Comparison of ENCODE assay signal across 2 cellular contexts in the genomic region with DNA sequence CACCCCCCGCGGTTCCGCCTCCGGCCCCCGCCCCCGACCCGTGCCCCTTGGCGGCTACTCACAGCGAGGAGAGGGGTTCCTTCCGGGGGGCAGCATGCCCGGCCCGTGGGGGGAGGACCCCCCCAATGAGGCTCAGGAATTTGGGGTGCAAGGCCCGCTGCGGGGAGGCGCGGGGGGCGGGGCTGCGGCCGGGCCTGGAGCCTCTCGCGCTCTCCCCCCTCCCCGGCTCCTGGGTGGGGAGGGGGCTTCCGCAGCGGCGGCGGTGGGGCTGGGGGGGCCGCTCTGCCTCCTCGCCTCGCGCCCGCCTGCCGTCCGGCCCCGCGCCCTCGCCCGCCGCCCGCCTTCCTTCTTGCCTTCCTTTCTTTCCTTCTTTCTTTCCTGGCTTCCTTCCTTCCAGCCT.
TF ChIP-seq lines count a peak whose summit lies in the region.

No MANE protein-coding gene starts in this region.

TF ChIP-seq in SK-N-SH, 30 proteins besides CTCF, POLR2A, EP300 and RAD21:
- TF ChIP-seq, protein P1, sequence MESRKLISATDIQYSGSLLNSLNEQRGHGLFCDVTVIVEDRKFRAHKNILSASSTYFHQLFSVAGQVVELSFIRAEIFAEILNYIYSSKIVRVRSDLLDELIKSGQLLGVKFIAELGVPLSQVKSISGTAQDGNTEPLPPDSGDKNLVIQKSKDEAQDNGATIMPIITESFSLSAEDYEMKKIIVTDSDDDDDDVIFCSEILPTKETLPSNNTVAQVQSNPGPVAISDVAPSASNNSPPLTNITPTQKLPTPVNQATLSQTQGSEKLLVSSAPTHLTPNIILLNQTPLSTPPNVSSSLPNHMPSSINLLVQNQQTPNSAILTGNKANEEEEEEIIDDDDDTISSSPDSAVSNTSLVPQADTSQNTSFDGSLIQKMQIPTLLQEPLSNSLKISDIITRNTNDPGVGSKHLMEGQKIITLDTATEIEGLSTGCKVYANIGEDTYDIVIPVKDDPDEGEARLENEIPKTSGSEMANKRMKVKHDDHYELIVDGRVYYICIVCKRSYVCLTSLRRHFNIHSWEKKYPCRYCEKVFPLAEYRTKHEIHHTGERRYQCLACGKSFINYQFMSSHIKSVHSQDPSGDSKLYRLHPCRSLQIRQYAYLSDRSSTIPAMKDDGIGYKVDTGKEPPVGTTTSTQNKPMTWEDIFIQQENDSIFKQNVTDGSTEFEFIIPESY (IDR thresholded peaks at IDR 0.05; ENCODE audit: borderline replicate concordance, low read depth), result no peak
- TF ChIP-seq ELF1 (IDR thresholded peaks at IDR 0.05) (no peak), MXI1 (IDR thresholded peaks at IDR 0.05; ENCODE audit: low read depth, low read length) (no peak), FOXM1 (IDR thresholded peaks at IDR 0.05; ENCODE audit: low read depth) (no peak), TAF1 (IDR thresholded peaks at IDR 0.05; ENCODE audit: borderline replicate concordance, low read depth, low read length) (no peak), NRF1 (IDR thresholded peaks at IDR 0.05; ENCODE audit: low read depth, low read length) (no peak)

TF ChIP-seq in SK-N-SH treated with all-trans-retinoic acid at 6 μM for 48 hours, 23 proteins besides CTCF, POLR2A, EP300 and RAD21 (continued from another document):
- TF ChIP-seq, protein P2, sequence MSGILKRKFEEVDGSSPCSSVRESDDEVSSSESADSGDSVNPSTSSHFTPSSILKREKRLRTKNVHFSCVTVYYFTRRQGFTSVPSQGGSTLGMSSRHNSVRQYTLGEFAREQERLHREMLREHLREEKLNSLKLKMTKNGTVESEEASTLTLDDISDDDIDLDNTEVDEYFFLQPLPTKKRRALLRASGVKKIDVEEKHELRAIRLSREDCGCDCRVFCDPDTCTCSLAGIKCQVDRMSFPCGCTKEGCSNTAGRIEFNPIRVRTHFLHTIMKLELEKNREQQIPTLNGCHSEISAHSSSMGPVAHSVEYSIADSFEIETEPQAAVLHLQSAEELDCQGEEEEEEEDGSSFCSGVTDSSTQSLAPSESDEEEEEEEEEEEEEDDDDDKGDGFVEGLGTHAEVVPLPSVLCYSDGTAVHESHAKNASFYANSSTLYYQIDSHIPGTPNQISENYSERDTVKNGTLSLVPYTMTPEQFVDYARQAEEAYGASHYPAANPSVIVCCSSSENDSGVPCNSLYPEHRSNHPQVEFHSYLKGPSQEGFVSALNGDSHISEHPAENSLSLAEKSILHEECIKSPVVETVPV (CRISPR knock-in tag; IDR thresholded peaks at IDR 0.05), result no peak
- TF ChIP-seq ZFP30 (CRISPR knock-in tag; IDR thresholded peaks at IDR 0.05), result no peak
- TF ChIP-seq ZC3H10 (CRISPR knock-in tag; IDR thresholded peaks at IDR 0.05), result no peak
- TF ChIP-seq, protein P3, sequence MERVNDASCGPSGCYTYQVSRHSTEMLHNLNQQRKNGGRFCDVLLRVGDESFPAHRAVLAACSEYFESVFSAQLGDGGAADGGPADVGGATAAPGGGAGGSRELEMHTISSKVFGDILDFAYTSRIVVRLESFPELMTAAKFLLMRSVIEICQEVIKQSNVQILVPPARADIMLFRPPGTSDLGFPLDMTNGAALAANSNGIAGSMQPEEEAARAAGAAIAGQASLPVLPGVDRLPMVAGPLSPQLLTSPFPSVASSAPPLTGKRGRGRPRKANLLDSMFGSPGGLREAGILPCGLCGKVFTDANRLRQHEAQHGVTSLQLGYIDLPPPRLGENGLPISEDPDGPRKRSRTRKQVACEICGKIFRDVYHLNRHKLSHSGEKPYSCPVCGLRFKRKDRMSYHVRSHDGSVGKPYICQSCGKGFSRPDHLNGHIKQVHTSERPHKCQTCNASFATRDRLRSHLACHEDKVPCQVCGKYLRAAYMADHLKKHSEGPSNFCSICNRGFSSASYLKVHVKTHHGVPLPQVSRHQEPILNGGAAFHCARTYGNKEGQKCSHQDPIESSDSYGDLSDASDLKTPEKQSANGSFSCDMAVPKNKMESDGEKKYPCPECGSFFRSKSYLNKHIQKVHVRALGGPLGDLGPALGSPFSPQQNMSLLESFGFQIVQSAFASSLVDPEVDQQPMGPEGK (CRISPR knock-in tag; IDR thresholded peaks at IDR 0.05; ENCODE audit: borderline replicate concordance), result no peak
- no peak for TF ChIP-seq ZNF70 (CRISPR knock-in tag; IDR thresholded peaks at IDR 0.05)
- no peak for TF ChIP-seq ZNF565 (CRISPR knock-in tag; conservative IDR thresholded peaks at IDR 0.05; ENCODE audit: low read depth)
- no peak for TF ChIP-seq BACH2 (CRISPR knock-in tag; IDR thresholded peaks at IDR 0.05; ENCODE audit: borderline replicate concordance)
- no peak for TF ChIP-seq PPARA (CRISPR knock-in tag; IDR thresholded peaks at IDR 0.05; ENCODE audit: borderline replicate concordance)
- no peak for TF ChIP-seq ARNTL (CRISPR knock-in tag; IDR thresholded peaks at IDR 0.05; ENCODE audit: borderline replicate concordance, low read depth)
